ENCODE assay signal across 31 cellular contexts in genomic region chr7:95132500-95132899, GRCh38.
"Had no signal": no experiment of that assay in that cellular context is flagged by ENCODE, and none has a peak within 500 bp of the region (broad histone marks: within the 10 kb centered on the region; RNA-seq: fewer than 3 reads in every experiment).

No MANE protein-coding gene starts in this region.

- H3K4me2 ChIP-seq: neural progenitor cell, smooth muscle cell had no signal

- ATAC-seq: naive thymus-derived CD4-positive, alpha-beta T cell; naive thymus-derived CD8-positive, alpha-beta T cell; natural killer cell; natural killer cell treated with Interleukin-12 subunit alpha and Interleukin-12 subunit beta and Interleukin-15 and Interleukin-18, amount 100 ng/mL, for 72 hours; pancreas; psoas muscle; right cardiac atrium; right lobe of liver; sciatic nerve had no signal

- H2AFZ ChIP-seq: neural progenitor cell, parathyroid adenoma had no signal

- H3K9ac ChIP-seq: neural progenitor cell, parathyroid adenoma had no signal

- DNase-seq: naive B cell; naive thymus-derived CD4-positive, alpha-beta T cell; naive thymus-derived CD8-positive, alpha-beta T cell; natural killer cell; nephron progenitor cell; nucleus accumbens; occipital lobe; ovary; pancreas; psoas muscle; retina; right cardiac atrium; right lobe of liver; sigmoid colon; small intestine; spleen; stimulated activated CD4-positive, alpha-beta T cell treated with anti-CD3 and anti-CD28 coated beads, Interleukin-12 subunit alpha, Interleukin-12 subunit beta, amount 100 ng/mL, for 4 hours; stimulated activated CD4-positive, alpha-beta T cell treated with anti-CD3 and anti-CD28 coated beads, Interleukin-15, amount 100 ng/mL, for 24 hours; stimulated activated CD4-positive, alpha-beta T cell treated with anti-CD3 and anti-CD28 coated beads, Interleukin-1b, Interleukin-23, amount 100 ng/mL, for 48 hours; stimulated activated CD4-positive, alpha-beta T cell treated with anti-CD3 and anti-CD28 coated beads, Interleukin-2, amount 100 ng/mL, for 24 hours had no signal

- H3K27ac Mint-ChIP-seq: naive thymus-derived CD4-positive, alpha-beta T cell; naive thymus-derived CD8-positive, alpha-beta T cell; natural killer cell; natural killer cell treated with Interleukin-12 subunit alpha and Interleukin-12 subunit beta and Interleukin-15 and Interleukin-18, amount 100 ng/mL, for 72 hours; nephron; nephron progenitor cell; neural progenitor cell had no signal

- H3K9me3 ChIP-seq: neutrophil, ovary, pancreas, prostate gland, right atrium auricular region, right lobe of liver, sigmoid colon had no signal

- H3K4me1 ChIP-seq: neural progenitor cell, pancreas, parathyroid adenoma, prostate gland, psoas muscle, right atrium auricular region, right lobe of liver, sigmoid colon, spleen had no signal

- H3K4me1 Mint-ChIP-seq: naive B cell; naive thymus-derived CD4-positive, alpha-beta T cell; naive thymus-derived CD8-positive, alpha-beta T cell; natural killer cell; nephron; nephron progenitor cell; neural crest cell; neural progenitor cell had no signal

- H3K27me3 ChIP-seq: neural progenitor cell, neutrophil, ovary, pancreas, right atrium auricular region, right lobe of liver, sigmoid colon, spleen had no signal

- H3K4me3 Mint-ChIP-seq: naive B cell; naive thymus-derived CD4-positive, alpha-beta T cell; naive thymus-derived CD8-positive, alpha-beta T cell; natural killer cell; natural killer cell treated with Interleukin-12 subunit alpha and Interleukin-12 subunit beta and Interleukin-15 and Interleukin-18, amount 100 ng/mL, for 72 hours; nephron; nephron progenitor cell; neural crest cell; neural progenitor cell had no signal

- H3K27ac ChIP-seq: neural progenitor cell, neutrophil, ovary, pancreas, parathyroid adenoma, prostate gland, psoas muscle, right atrium auricular region, right lobe of liver, sigmoid colon, skin epidermis, spleen had no signal

- H3K27me3 Mint-ChIP-seq: naive B cell; naive thymus-derived CD4-positive, alpha-beta T cell; natural killer cell treated with Interleukin-12 subunit alpha and Interleukin-12 subunit beta and Interleukin-15 and Interleukin-18, amount 100 ng/mL, for 72 hours had no signal

- H3K9me3 Mint-ChIP-seq: natural killer cell treated with Interleukin-12 subunit alpha and Interleukin-12 subunit beta and Interleukin-15 and Interleukin-18, amount 100 ng/mL, for 72 hours had no signal

- H3K36me3 ChIP-seq: neural progenitor cell, neutrophil, ovary, pancreas, prostate gland, right atrium auricular region, right lobe of liver, sigmoid colon, spleen had no signal

- H3K4me3 ChIP-seq: neural progenitor cell, ovary, pancreas, prostate gland, psoas muscle, right atrium auricular region, right lobe of liver, sigmoid colon, skin epidermis, smooth muscle cell, spleen had no signal

- H3K36me3 Mint-ChIP-seq: naive thymus-derived CD4-positive, alpha-beta T cell; naive thymus-derived CD8-positive, alpha-beta T cell; natural killer cell; natural killer cell treated with Interleukin-12 subunit alpha and Interleukin-12 subunit beta and Interleukin-15 and Interleukin-18, amount 100 ng/mL, for 72 hours had no signal
